In the genomic region with DNA sequence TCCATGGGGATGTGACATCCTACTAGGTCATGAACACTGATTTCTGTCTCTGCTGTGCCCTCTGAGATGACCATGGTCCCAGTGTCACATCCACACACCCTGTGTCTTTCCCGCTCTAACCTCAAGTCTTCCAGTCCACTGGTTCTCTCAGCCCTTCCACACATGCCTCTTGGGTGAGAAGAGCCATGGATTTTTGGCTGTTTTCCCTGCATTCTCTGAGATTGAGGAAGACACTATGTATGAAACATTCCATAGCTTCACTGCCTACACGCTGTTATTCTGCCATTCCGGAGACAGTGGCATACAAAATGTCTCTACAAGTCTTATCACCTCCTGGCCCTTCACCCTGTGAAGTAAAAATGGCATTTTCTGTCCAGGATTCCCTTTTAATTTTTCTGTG, we compare ENCODE assay signal across 22 cellular contexts.
"Had no signal": no experiment of that assay in that cellular context is flagged by ENCODE, and none has a peak within 500 bp of the region (broad histone marks: within the 10 kb centered on the region; RNA-seq: fewer than 3 reads in every experiment).

No MANE protein-coding gene starts in this region.

- H3K27ac Mint-ChIP-seq: activated CD4-positive, alpha-beta memory T cell treated with anti-CD3 and anti-CD28 coated beads for 36 hours; activated CD4-positive, alpha-beta T cell treated with anti-CD3 and anti-CD28 coated beads, Interleukin-2, amount 10 ng/mL, durations not matched to agents 7 days and 5 days; activated naive CD4-positive, alpha-beta T cell treated with anti-CD3 and anti-CD28 coated beads, Interleukin-2, amount 10 ng/mL, durations not matched to agents 7 days and 5 days; activated naive CD8-positive, alpha-beta T cell treated with anti-CD3 and anti-CD28 coated beads for 36 hours; activated T-cell treated with anti-CD3 and anti-CD28 coated beads, Interleukin-2, amount 50 U/mL, for 72 hours; activated T-helper 2 cell treated with anti-CD3 and anti-CD28 coated beads, Interferon-gamma antibody, Interleukin-2, Interleukin-4, amounts not matched to agents 10 μg/mL and 5 μg/mL and 100 μg/mL, durations not matched to agents 14 hours and 24 hours and 36 hours; T-helper 17 cell had no signal

- H2AFZ ChIP-seq: PC-9 had no signal

- H3K4me3 Mint-ChIP-seq: activated CD4-positive, alpha-beta memory T cell treated with anti-CD3 and anti-CD28 coated beads for 36 hours; activated CD4-positive, alpha-beta T cell treated with anti-CD3 and anti-CD28 coated beads, Interleukin-2, amount 10 ng/mL, durations not matched to agents 7 days and 5 days; activated naive CD4-positive, alpha-beta T cell treated with anti-CD3 and anti-CD28 coated beads, Interleukin-2, amount 10 ng/mL, durations not matched to agents 7 days and 5 days; activated naive CD8-positive, alpha-beta T cell treated with anti-CD3 and anti-CD28 coated beads for 36 hours; activated T-cell treated with anti-CD3 and anti-CD28 coated beads, Interleukin-2, amount 50 U/mL, for 72 hours; T-helper 17 cell had no signal

- DNase-seq: activated CD4-positive, alpha-beta memory T cell treated with anti-CD3 and anti-CD28 coated beads for 36 hours; activated CD4-positive, alpha-beta T cell treated with anti-CD3 and anti-CD28 coated beads, Interleukin-2, amount 10 ng/mL, durations not matched to agents 7 days and 5 days; activated CD4-positive, CD25-positive, alpha-beta regulatory T cell; activated CD8-positive, alpha-beta memory T cell treated with anti-CD3 and anti-CD28 coated beads, Interleukin-2, amount 50 U/mL, for 4 hours; activated gamma-delta T cell treated with Interleukin-2 at 50 U/mL for 16 hours; activated naive CD4-positive, alpha-beta T cell treated with anti-CD3 and anti-CD28 coated beads, Interleukin-2, amount 10 ng/mL, durations not matched to agents 7 days and 5 days; activated naive CD8-positive, alpha-beta T cell treated with anti-CD3 and anti-CD28 coated beads for 36 hours; activated T-cell treated with anti-CD3 and anti-CD28 coated beads, Interleukin-2, amount 50 U/mL, for 72 hours; caudate nucleus; Kasumi-1; NCI-H1105 treated with DMSO at 0.1 percent for 48 hours; NCI-H1436 treated with DMSO at 0.1 percent for 48 hours; NCI-H187 treated with DMSO at 0.1 percent for 48 hours; NCI-H2081 treated with DMSO at 0.1 percent for 48 hours; NCI-H446; NCI-H524; PC-9; SIG-M5; T-helper 17 cell; T-helper 9 cell had no signal

- H3K9me3 Mint-ChIP-seq: activated CD4-positive, alpha-beta memory T cell treated with anti-CD3 and anti-CD28 coated beads for 36 hours; activated naive CD4-positive, alpha-beta T cell treated with anti-CD3 and anti-CD28 coated beads, Interleukin-2, amount 10 ng/mL, durations not matched to agents 7 days and 5 days; activated T-cell treated with anti-CD3 and anti-CD28 coated beads, Interleukin-2, amount 50 U/mL, for 72 hours; activated T-helper 2 cell treated with anti-CD3 and anti-CD28 coated beads, Interferon-gamma antibody, Interleukin-2, Interleukin-4, amounts not matched to agents 10 μg/mL and 5 μg/mL and 100 μg/mL, durations not matched to agents 14 hours and 24 hours and 36 hours had no signal

- H3K4me2 ChIP-seq: PC-9 had no signal

- H3K4me1 Mint-ChIP-seq: activated CD4-positive, alpha-beta T cell treated with anti-CD3 and anti-CD28 coated beads, Interleukin-2, amount 10 ng/mL, durations not matched to agents 7 days and 5 days; activated naive CD4-positive, alpha-beta T cell treated with anti-CD3 and anti-CD28 coated beads, Interleukin-2, amount 10 ng/mL, durations not matched to agents 7 days and 5 days; activated naive CD8-positive, alpha-beta T cell treated with anti-CD3 and anti-CD28 coated beads for 36 hours; T-helper 17 cell had no signal

- H3K4me3 ChIP-seq: PC-9 had no signal

- H3K27ac ChIP-seq: PC-9, VCaP had no signal

- H3K27me3 Mint-ChIP-seq: activated CD4-positive, alpha-beta memory T cell treated with anti-CD3 and anti-CD28 coated beads for 36 hours; activated CD4-positive, alpha-beta T cell treated with anti-CD3 and anti-CD28 coated beads, Interleukin-2, amount 10 ng/mL, durations not matched to agents 7 days and 5 days; activated naive CD4-positive, alpha-beta T cell treated with anti-CD3 and anti-CD28 coated beads, Interleukin-2, amount 10 ng/mL, durations not matched to agents 7 days and 5 days; activated naive CD8-positive, alpha-beta T cell treated with anti-CD3 and anti-CD28 coated beads for 36 hours; T-helper 17 cell had no signal

- ATAC-seq: activated T-cell treated with anti-CD3 and anti-CD28 coated beads, Interleukin-2, amount 50 U/mL, for 72 hours; T-helper 17 cell had no signal

- H3K36me3 Mint-ChIP-seq: activated naive CD4-positive, alpha-beta T cell treated with anti-CD3 and anti-CD28 coated beads, Interleukin-2, amount 10 ng/mL, durations not matched to agents 7 days and 5 days had no signal
